Comparison of ENCODE assay signal across 24 cellular contexts in the genomic region with DNA sequence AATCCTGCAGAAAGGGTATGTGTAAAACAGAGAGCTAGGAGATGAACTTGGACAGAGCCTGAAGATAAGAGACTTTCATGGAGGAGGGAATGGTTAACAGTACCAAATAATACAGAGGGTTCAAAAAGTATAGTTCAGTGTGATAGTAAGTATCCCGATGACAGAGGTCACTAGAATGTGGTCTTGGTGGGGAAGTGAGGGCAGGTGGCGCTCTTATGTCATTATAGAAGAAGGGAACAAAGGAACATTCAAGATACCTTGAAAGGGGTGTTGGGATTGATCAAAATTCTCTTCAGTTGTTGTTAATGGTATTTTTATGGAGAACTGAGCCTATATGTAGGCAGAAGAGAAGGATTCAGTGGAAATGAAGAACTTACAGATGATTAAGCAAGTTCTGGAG.
DNase-seq lines count a peak whose midpoint lies in the region; ATAC-seq, FAIRE-seq and TF ChIP-seq lines count a peak whose summit lies in the region.
"Had no signal": no experiment of that assay in that cellular context is flagged by ENCODE, and none has a peak within 500 bp of the region (broad histone marks: within the 10 kb centered on the region; RNA-seq: fewer than 3 reads in every experiment).

No MANE protein-coding gene starts in this region.

- RAD21 ChIA-PET in GM12878 (lab: Charles Lee; ENCODE audit: unreplicated experiment), result no interaction called here

- ATAC-seq in GM12878, result no peak
- ATAC-seq: upper lobe of right lung had no signal

- H3K4me3 ChIP-seq in OCI-LY3 (ENCODE audit: low read length) (no peak overlapping the region), GM12878 (no peak overlapping the region)
- H3K4me3 ChIP-seq: esophagus squamous epithelium, upper lobe of right lung had no signal

- H2AFZ ChIP-seq in OCI-LY3 (ENCODE audit: low read depth, low read length) (no peak overlapping the region), GM12878 (ENCODE audit: control insufficient read depth, low read depth, low read length) (no peak overlapping the region)
- H2AFZ ChIP-seq: parathyroid adenoma had no signal

- 0% methylated on average over 2 of the region's 2 CpGs for WGBS in GM12878 (ENCODE audit: insufficient coverage, insufficient replicate concordance, low lambda C conversion rate, missing lambda C conversion rate)

- H3K4me1 ChIP-seq in OCI-LY3 (ENCODE audit: low read length), result peaks cover 6% of the 10 kb centered on the region
- no peaks in the 10 kb centered on the region for H3K4me1 ChIP-seq in GM12878 (ENCODE audit: control insufficient read depth, insufficient read depth, low read length)
- H3K4me1 ChIP-seq: esophagus squamous epithelium, parathyroid adenoma, upper lobe of right lung had no signal

- H3K9me3 Mint-ChIP-seq in immature natural killer cell, result peaks cover 0 to 20% (median 4%) of the 10 kb centered on the region in 6 donors

- peaks cover 0 to 4% (median 0%) of the 10 kb centered on the region in 3 donors for H3K36me3 Mint-ChIP-seq in immature natural killer cell
- H3K36me3 Mint-ChIP-seq: naive B cell had no signal

- BruUV-seq in GM12878 (replicated peaks; lab: Mats Ljungman, UMichigan), result no TSS peak

- CTCF ChIA-PET in GM12878 (lab: Yijun Ruan, JAX), result no interaction called here

- no peak for TF ChIP-seq EP300 in GM12878 (IDR thresholded peaks at IDR 0.05; ENCODE audit: borderline replicate concordance in 1 of 2, control insufficient read depth in 1 of 2, low read depth in 2 of 2, low read length in 2 of 2)

- H3K9ac ChIP-seq in OCI-LY3 (ENCODE audit: low read length), result no peak overlapping the region
- H3K9ac ChIP-seq in GM12878 (ENCODE audit: control insufficient read depth, insufficient read depth, low read length), result no peak overlapping the region
- H3K9ac ChIP-seq: parathyroid adenoma had no signal

- intact Hi-C loops in GM12878 (cut with micrococcal nuclease; ENCODE audit: unreplicated experiment), result no loop called here

- H3K36me3 ChIP-seq in OCI-LY3 (replicated peaks; ENCODE audit: low read depth, low read length) (no peaks in the 10 kb centered on the region), GM12878 (ENCODE audit: control insufficient read depth in 2 of 2, insufficient read depth in 2 of 2, low read length in 1 of 2) (no peaks in the 10 kb centered on the region)
- H3K36me3 ChIP-seq: esophagus squamous epithelium, upper lobe of right lung had no signal

- H3K79me2 ChIP-seq in OCI-LY3 (ENCODE audit: low read length), result no peaks in the 10 kb centered on the region
- no peaks in the 10 kb centered on the region for H3K79me2 ChIP-seq in GM12878 (ENCODE audit: control insufficient read depth, insufficient read depth, low read length)
- H3K79me2 ChIP-seq: parathyroid adenoma had no signal

- no peak overlapping the region for H3K4me3 Mint-ChIP-seq in immature natural killer cell
- H3K4me3 Mint-ChIP-seq: activated CD4-positive, alpha-beta T cell treated with anti-CD3 and anti-CD28 coated beads, Interleukin-2, amount 10 ng/mL, durations not matched to agents 24 days and 14 days; CD4-positive, alpha-beta T cell; naive B cell had no signal

- TF ChIP-seq POLR2A in GM12878 (IDR thresholded peaks at IDR 0.05; ENCODE audit: low read depth, low read length), result no peak

- H3K27ac ChIP-seq in 22Rv1 (no peak overlapping the region), OCI-LY3 (ENCODE audit: low read length) (no peak overlapping the region), GM12878 (ENCODE audit: control insufficient read depth, insufficient read depth) (no peak overlapping the region)
- H3K27ac ChIP-seq: esophagus squamous epithelium, parathyroid adenoma, upper lobe of right lung had no signal

- in situ Hi-C loops in GM13977 (cut with MboI; ENCODE audit: low pct_unique_long_range_greater_than_20kb, low sequenced_read_pairs, unreplicated experiment) (no loop called here), GM12878 (cut with MboI) (no loop called here)

- H3K27me3 Mint-ChIP-seq in immature natural killer cell (ENCODE audit: low read depth in 3 of 3), result no peaks in the 10 kb centered on the region
- H3K27me3 Mint-ChIP-seq: activated CD4-positive, alpha-beta T cell treated with anti-CD3 and anti-CD28 coated beads, Interleukin-2, amount 10 ng/mL, durations not matched to agents 24 days and 14 days; CD4-positive, alpha-beta T cell had no signal

- no peak overlapping the region for H3K27ac Mint-ChIP-seq in immature natural killer cell
- H3K27ac Mint-ChIP-seq: activated CD4-positive, alpha-beta T cell treated with anti-CD3 and anti-CD28 coated beads, Interleukin-2, amount 10 ng/mL, durations not matched to agents 24 days and 14 days; CD4-positive, alpha-beta T cell had no signal

- TF ChIP-seq CTCF in 22Rv1 (IDR thresholded peaks at IDR 0.05) (0 out of 2 replicates have a peak, but pooled peaks have one; percentile 22), GM13977 (IDR thresholded peaks at IDR 0.05; ENCODE audit: extremely low read depth, insufficient read depth, missing control alignments) (peak; percentile 35), OCI-LY3 (IDR thresholded peaks at IDR 0.05; ENCODE audit: low read depth, low read length) (peak; percentile 33), GM12878 (IDR thresholded peaks at IDR 0.05 in 2 of 3, conservative IDR thresholded peaks at IDR 0.05 in 1 of 3; ENCODE audit: control insufficient read depth in 2 of 3, extremely low read depth in 1 of 3, insufficient read depth in 1 of 3, low read depth in 3 of 3, low read length in 3 of 3) (peak in 2 of 3 experiments; percentile 12 to 14; a peak in 1 of 6 replicates)

- H3K4me2 ChIP-seq in OCI-LY3 (ENCODE audit: low read length), result no peak overlapping the region
- no peak overlapping the region for H3K4me2 ChIP-seq in GM12878 (ENCODE audit: control insufficient read depth, insufficient read depth)

- DNase-seq in GM13977 (ENCODE audit: low spot score), result no peak
- no peak for DNase-seq in GM12878 (ENCODE audit: low read depth, low spot score)
- no peak for DNase-seq in immature natural killer cell
- DNase-seq in SK-N-DZ (ENCODE audit: low spot score), result no peak
- no peak for DNase-seq in effector CD8-positive, alpha-beta T cell (lab: John Stamatoyannopoulos, UW)
- no peak for DNase-seq in stimulated activated CD4-positive, alpha-beta T cell treated with anti-CD3 and anti-CD28 coated beads, Interleukin-1b, Interleukin-23, amount 100 ng/mL, for 48 hours
- DNase-seq: activated CD4-positive, alpha-beta T cell treated with anti-CD3 and anti-CD28 coated beads, Interleukin-2, amount 10 ng/mL, durations not matched to agents 24 days and 14 days; activated CD8-positive, alpha-beta memory T cell treated with anti-CD3 and anti-CD28 coated beads, Interleukin-2, amount 50 U/mL, for 4 hours; activated gamma-delta T cell; amygdala; CD4-positive, alpha-beta T cell; central memory CD4-positive, alpha-beta T cell; esophagus squamous epithelium; naive B cell; NCI-H1417 treated with DMSO at 0.1 percent for 48 hours; NK-92 treated with Interleukin-12 subunit alpha and Interleukin-12 subunit beta, amount 100 ng/mL, for 24 hours; SHP77 treated with DMSO at 0.1 percent for 48 hours; stimulated activated CD4-positive, alpha-beta T cell treated with anti-CD3 and anti-CD28 coated beads, Interleukin-4, amount 100 ng/mL, for 1 hour; T1000; upper lobe of right lung had no signal

- 0 out of 2 replicates have a peak, but pooled peaks have one; percentile 27 for TF ChIP-seq RAD21 in GM12878 (IDR thresholded peaks at IDR 0.05; ENCODE audit: insufficient read depth, low read depth, low read length)

- SMC1A ChIA-PET in GM12878 (lab: Charles Lee; ENCODE audit: uncharacterized antibody, unreplicated experiment), result no interaction called here

- no peaks in the 10 kb centered on the region for H3K9me3 ChIP-seq in OCI-LY3 (ENCODE audit: insufficient read depth, low read length)
- no peaks in the 10 kb centered on the region for H3K9me3 ChIP-seq in GM12878 (replicated peaks; ENCODE audit: control insufficient read depth, insufficient read depth, low read length)
- H3K9me3 ChIP-seq: esophagus squamous epithelium, upper lobe of right lung had no signal

- H4K20me1 ChIP-seq in OCI-LY3 (ENCODE audit: insufficient read depth, low read length) (no peaks in the 10 kb centered on the region), GM12878 (ENCODE audit: control insufficient read depth, insufficient read depth) (no peaks in the 10 kb centered on the region)

- POLR2A ChIA-PET in GM12878 (lab: Charles Lee), result no interaction called here

- no peaks in the 10 kb centered on the region for H3K27me3 ChIP-seq in OCI-LY3 (ENCODE audit: low read depth, low read length)
- no peaks in the 10 kb centered on the region for H3K27me3 ChIP-seq in GM12878 (replicated peaks in 1 of 2; ENCODE audit: control insufficient read depth in 2 of 2, insufficient read depth in 2 of 2, low read length in 1 of 2)
- H3K27me3 ChIP-seq: esophagus squamous epithelium, upper lobe of right lung had no signal

- H3K4me1 Mint-ChIP-seq in immature natural killer cell, result no peaks in the 10 kb centered on the region
- H3K4me1 Mint-ChIP-seq: activated CD4-positive, alpha-beta T cell treated with anti-CD3 and anti-CD28 coated beads, Interleukin-2, amount 10 ng/mL, durations not matched to agents 24 days and 14 days; naive B cell had no signal

- no peak for FAIRE-seq in GM12878 (lab: Jason Lieb, UNC)
- FAIRE-seq: islet of Langerhans had no signal

TF ChIP-seq in GM12878, 131 proteins besides CTCF, POLR2A, EP300 and RAD21 (continues in another document):
- TF ChIP-seq ZNF24 (IDR thresholded peaks at IDR 0.05), result no peak
- TF ChIP-seq ZBTB11 (CRISPR knock-in tag; IDR thresholded peaks at IDR 0.05), result no peak
- no peak for TF ChIP-seq IKZF1 (conservative IDR thresholded peaks at IDR 0.05)
- no peak for TF ChIP-seq HDAC2 (IDR thresholded peaks at IDR 0.05)
